2 cellular contexts compared by ENCODE assay signal in the genomic region with DNA sequence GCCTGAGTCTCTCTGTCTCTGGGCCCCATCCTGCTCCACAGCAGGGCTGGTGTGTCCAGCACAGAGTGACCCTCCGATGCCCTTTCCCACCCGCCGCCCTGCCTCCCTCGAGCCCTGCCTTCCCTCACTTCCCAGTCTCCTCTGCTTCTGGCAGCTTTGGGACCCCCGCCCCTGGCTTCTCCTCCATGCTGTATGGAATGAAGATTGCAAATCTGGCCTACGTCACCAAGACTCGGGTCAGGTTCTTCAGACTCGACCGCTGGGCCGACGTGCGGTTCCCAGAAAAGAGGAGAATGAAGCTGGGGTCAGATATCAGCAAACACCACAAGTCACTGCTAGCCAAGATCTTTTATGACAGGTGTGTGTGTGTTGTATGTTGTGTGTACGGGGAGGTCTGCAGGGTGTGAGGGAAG.
TF ChIP-seq lines count a peak whose summit lies in the region.

No MANE protein-coding gene starts in this region.

TF ChIP-seq in SK-N-SH, 30 proteins besides CTCF, POLR2A, EP300 and RAD21 (continued from another document):
- no peak for TF ChIP-seq RCOR1 (IDR thresholded peaks at IDR 0.05; ENCODE audit: low read length)
- TF ChIP-seq YY1 (IDR thresholded peaks at IDR 0.05; ENCODE audit: low read depth) = no peak
- no peak for TF ChIP-seq ELF1 (IDR thresholded peaks at IDR 0.05)
- TF ChIP-seq EZH2phosphoT487 (IDR thresholded peaks at IDR 0.05; ENCODE audit: borderline replicate concordance, low read depth) = no peak

TF ChIP-seq in SK-N-SH treated with all-trans-retinoic acid at 6 μM for 48 hours, 23 proteins besides CTCF, POLR2A, EP300 and RAD21 (continued from another document):
- TF ChIP-seq, protein P1, sequence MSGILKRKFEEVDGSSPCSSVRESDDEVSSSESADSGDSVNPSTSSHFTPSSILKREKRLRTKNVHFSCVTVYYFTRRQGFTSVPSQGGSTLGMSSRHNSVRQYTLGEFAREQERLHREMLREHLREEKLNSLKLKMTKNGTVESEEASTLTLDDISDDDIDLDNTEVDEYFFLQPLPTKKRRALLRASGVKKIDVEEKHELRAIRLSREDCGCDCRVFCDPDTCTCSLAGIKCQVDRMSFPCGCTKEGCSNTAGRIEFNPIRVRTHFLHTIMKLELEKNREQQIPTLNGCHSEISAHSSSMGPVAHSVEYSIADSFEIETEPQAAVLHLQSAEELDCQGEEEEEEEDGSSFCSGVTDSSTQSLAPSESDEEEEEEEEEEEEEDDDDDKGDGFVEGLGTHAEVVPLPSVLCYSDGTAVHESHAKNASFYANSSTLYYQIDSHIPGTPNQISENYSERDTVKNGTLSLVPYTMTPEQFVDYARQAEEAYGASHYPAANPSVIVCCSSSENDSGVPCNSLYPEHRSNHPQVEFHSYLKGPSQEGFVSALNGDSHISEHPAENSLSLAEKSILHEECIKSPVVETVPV (CRISPR knock-in tag; IDR thresholded peaks at IDR 0.05) = no peak
- no peak for TF ChIP-seq RARB (CRISPR knock-in tag; IDR thresholded peaks at IDR 0.05)
- TF ChIP-seq ZFP30 (CRISPR knock-in tag; IDR thresholded peaks at IDR 0.05) = no peak
- TF ChIP-seq ZNF70 (CRISPR knock-in tag; IDR thresholded peaks at IDR 0.05) = no peak
